9 cellular contexts compared by ENCODE assay signal in genomic region chr19:55146078-55146647, GRCh38. TPM values are rescaled to one million over a fixed set of nuclear protein-coding genes. Genes with fewer than 3 reads are reported as not detected.
DNase-seq lines count a peak whose midpoint lies in the region; ATAC-seq and TF ChIP-seq lines count a peak whose summit lies in the region.
"Had no signal": no experiment of that assay in that cellular context is flagged by ENCODE, and none has a peak within 500 bp of the region (broad histone marks: within the 10 kb centered on the region; RNA-seq: fewer than 3 reads in every experiment).

No MANE protein-coding gene starts in this region.

- peak; percentile 67 for TF ChIP-seq CTCF in retinal pigment epithelial cell (conservative IDR thresholded peaks at IDR 0.05; ENCODE audit: low read depth, low read length)

- H3K27me3 Mint-ChIP-seq in dendritic cell treated with granulocyte-macrophage colony-stimulating factor and Interleukin-4, amounts not matched to agents 40 ng/mL and 50 ng/mL, for 4 days = peaks cover 81% of the 10 kb centered on the region

- no peak overlapping the region for H3K4me3 ChIP-seq in retinal pigment epithelial cell (ENCODE audit: low read length)

- intact Hi-C loops in dendritic cell treated with granulocyte-macrophage colony-stimulating factor and Interleukin-4, amounts not matched to agents 40 ng/mL and 50 ng/mL, for 4 days (cut with micrococcal nuclease) = loop anchor here (10.0 kb wide), 1 partner anchor 149 kb away; no protein-coding TSS in a partner anchor

- no peaks in the 10 kb centered on the region for H3K36me3 Mint-ChIP-seq in dendritic cell treated with granulocyte-macrophage colony-stimulating factor and Interleukin-4, amounts not matched to agents 40 ng/mL and 50 ng/mL, for 4 days (ENCODE audit: low read depth)

- H3K4me3 Mint-ChIP-seq in dendritic cell treated with granulocyte-macrophage colony-stimulating factor and Interleukin-4, amounts not matched to agents 40 ng/mL and 50 ng/mL, for 4 days = peak overlapping the region; percentile 15

- no peaks in the 10 kb centered on the region for H3K9me3 Mint-ChIP-seq in dendritic cell treated with granulocyte-macrophage colony-stimulating factor and Interleukin-4, amounts not matched to agents 40 ng/mL and 50 ng/mL, for 4 days

- H3K4me1 Mint-ChIP-seq in dendritic cell treated with granulocyte-macrophage colony-stimulating factor and Interleukin-4, amounts not matched to agents 40 ng/mL and 50 ng/mL, for 4 days (ENCODE audit: low read depth) = peaks cover 23% of the 10 kb centered on the region

- no peak for ATAC-seq in HG03469 (IDR thresholded peaks at IDR 0.05; ENCODE audit: unreplicated experiment)
- ATAC-seq in GM21825 (IDR thresholded peaks at IDR 0.05; ENCODE audit: unreplicated experiment) = no peak

- DNase-seq in CD1c-positive myeloid dendritic cell (ENCODE audit: extremely low spot score) = peak; percentile 37
- DNase-seq in H4 (ENCODE audit: low spot score) = peak; percentile 83
- DNase-seq in NCI-H774 (lab: John Stamatoyannopoulos, UW) = peak; percentile 55
- no peak for DNase-seq in retinal pigment epithelial cell (ENCODE audit: low read depth)
- DNase-seq in activated gamma-delta T cell (lab: John Stamatoyannopoulos, UW) = no peak

- H3K27ac Mint-ChIP-seq in dendritic cell treated with granulocyte-macrophage colony-stimulating factor and Interleukin-4, amounts not matched to agents 40 ng/mL and 50 ng/mL, for 4 days = no peak overlapping the region

RNA-seq across cellular contexts. Expression of gene TNNT1, which starts 2.8 kb away (rescaled TPM):
- total RNA-seq in H4 (2014; rRNA removed; shearing (Covaris generic)) = 300 and 334 TPM in 2 replicates
- total RNA-seq: lung microvascular endothelial cell had no signal

RNA-seq across cellular contexts. Expression of gene TNNI3, which starts 11.4 kb away (rescaled TPM):
- total RNA-seq in H4 (2014; rRNA removed; shearing (Covaris generic)) = not detected in 2 replicates
- total RNA-seq: lung microvascular endothelial cell had no signal

RNA-seq across cellular contexts. Expression of gene DNAAF3, which starts 20.2 kb away (rescaled TPM):
- 7.0 and 10.1 TPM in 2 replicates for total RNA-seq in H4 (2014; rRNA removed; shearing (Covaris generic))

RNA-seq across cellular contexts. Expression of gene PPP1R12C, which starts 28.7 kb away (rescaled TPM):
- total RNA-seq in H4 (2014; rRNA removed; shearing (Covaris generic)) = 18.0 and 26.4 TPM in 2 replicates

RNA-seq across cellular contexts. Expression of gene SYT5, which starts 33.9 kb away (rescaled TPM):
- total RNA-seq in H4 (2014; rRNA removed; shearing (Covaris generic)) = 0.62 TPM in 1 of 2 replicates, not detected in the other
- total RNA-seq: lung microvascular endothelial cell had no signal

Comparison
In these comparisons a context has a peak if more than half of its experiments do, and no peak if none do; other contexts are left out.
1. DNase-seq: peak in CD1c-positive myeloid dendritic cell (single experiment), H4 (single experiment) and NCI-H774 (single experiment); none in retinal pigment epithelial cell (single experiment) and activated gamma-delta T cell (single experiment).